8 cellular contexts compared by ENCODE assay signal in genomic region chr4:128286474-128287158, GRCh38. TPM values are rescaled to one million over a fixed set of nuclear protein-coding genes. Genes with fewer than 3 reads are reported as not detected.
A peak's percentile ranks its signal among the peaks of the same experiment; 100 is the strongest.
DNase-seq lines count a peak whose midpoint lies in the region; ATAC-seq and TF ChIP-seq lines count a peak whose summit lies in the region.

No MANE protein-coding gene starts in this region.

- peaks cover 15 to 60% (median 44%) of the 10 kb centered on the region in 6 donors for H3K4me1 ChIP-seq in spleen

- WGBS in spleen, 5 donors = 0 to 2% (median 1%) methylated on average over 14 of the region's 14 CpGs

- H3K27ac Mint-ChIP-seq in activated naive CD8-positive, alpha-beta T cell treated with anti-CD3 and anti-CD28 coated beads, Interleukin-2, amount 10 ng/mL, durations not matched to agents 7 days and 5 days = peak overlapping the region; percentile 82

- TF ChIP-seq CTCF in spleen (IDR thresholded peaks at IDR 0.05 in 8 of 11, conservative IDR thresholded peaks at IDR 0.05 in 3 of 11) = no peak

- peak; percentile 28 for DNase-seq in activated naive CD4-positive, alpha-beta T cell treated with Interleukin-2 at 50 U/mL for 16 hours
- DNase-seq in activated naive CD4-positive, alpha-beta T cell (lab: John Stamatoyannopoulos, UW) = no peak
- DNase-seq in NCI-H748 (lab: John Stamatoyannopoulos, UW; ENCODE audit: unreplicated experiment) = peak; percentile 35
- no peak for DNase-seq in activated naive CD8-positive, alpha-beta T cell treated with anti-CD3 and anti-CD28 coated beads, Interleukin-2, amount 10 ng/mL, durations not matched to agents 7 days and 5 days
- DNase-seq in spleen = no peak
- no peak for DNase-seq in GDM1 (lab: John Stamatoyannopoulos, UW)

- H3K9me3 Mint-ChIP-seq in activated naive CD8-positive, alpha-beta T cell treated with anti-CD3 and anti-CD28 coated beads, Interleukin-2, amount 10 ng/mL, durations not matched to agents 7 days and 5 days = no peaks in the 10 kb centered on the region

- no peak for TF ChIP-seq POLR2A in spleen (IDR thresholded peaks at IDR 0.05)

- peak; percentile 14 for ATAC-seq in HG02642 (IDR thresholded peaks at IDR 0.05; ENCODE audit: poor library complexity, unreplicated experiment)
- no peak for ATAC-seq in activated naive CD8-positive, alpha-beta T cell treated with anti-CD3 and anti-CD28 coated beads, Interleukin-2, amount 10 ng/mL, durations not matched to agents 7 days and 5 days (ENCODE audit: low read depth)

- intact Hi-C loops in spleen (cut with DNase I; ENCODE audit: low total_unique reads) = no loop called here

- peaks cover 21% of the 10 kb centered on the region for H3K36me3 Mint-ChIP-seq in activated naive CD8-positive, alpha-beta T cell treated with anti-CD3 and anti-CD28 coated beads, Interleukin-2, amount 10 ng/mL, durations not matched to agents 7 days and 5 days

- H3K4me1 Mint-ChIP-seq in activated naive CD8-positive, alpha-beta T cell treated with anti-CD3 and anti-CD28 coated beads, Interleukin-2, amount 10 ng/mL, durations not matched to agents 7 days and 5 days = peaks cover 36% of the 10 kb centered on the region

- peak overlapping the region; percentile 89 to 96 (median 92) for H3K27ac ChIP-seq in spleen

- POLR2A ChIA-PET in activated naive CD8-positive, alpha-beta T cell treated with anti-CD3 and anti-CD28 coated beads, Interleukin-2, amount 10 ng/mL, durations not matched to agents 7 days and 5 days (lab: Charles Lee) = interaction anchor here (0.7 to 3.7 kb wide), 7 partner anchors 169 to 807 kb away, joined by 3 to 23 read pairs (median 4); partner anchors contain the start of genes ABHD18, LARP1B, MFSD8 and PLK4

- H3K27me3 Mint-ChIP-seq in activated naive CD8-positive, alpha-beta T cell treated with anti-CD3 and anti-CD28 coated beads, Interleukin-2, amount 10 ng/mL, durations not matched to agents 7 days and 5 days = no peaks in the 10 kb centered on the region

- H3K27me3 ChIP-seq in spleen (replicated peaks in 1 of 7) = no peaks in the 10 kb centered on the region

- H3K4me3 ChIP-seq in iPS-18c (ENCODE audit: insufficient read depth, low read depth, low read length) = peak overlapping the region; percentile 79
- H3K4me3 ChIP-seq in spleen = peak overlapping the region; percentile 78 to 97 (median 90)

- H3K36me3 ChIP-seq in spleen = peaks cover 0 to 11% (median 0%) of the 10 kb centered on the region in 6 donors

- no peaks in the 10 kb centered on the region for H3K9me3 ChIP-seq in iPS-18c (ENCODE audit: control insufficient read depth, insufficient read depth, low read length)
- H3K9me3 ChIP-seq in spleen = no peaks in the 10 kb centered on the region

- peak overlapping the region; percentile 92 for H3K4me3 Mint-ChIP-seq in activated naive CD8-positive, alpha-beta T cell treated with anti-CD3 and anti-CD28 coated beads, Interleukin-2, amount 10 ng/mL, durations not matched to agents 7 days and 5 days

RNA-seq across cellular contexts. Expression of gene PGRMC2, which starts 1.0 kb away (rescaled TPM):
- 10 to 100 TPM; 44.5 to 47.1 TPM for total RNA-seq in activated naive CD8-positive, alpha-beta T cell treated with anti-CD3 and anti-CD28 coated beads, Interleukin-2, amount 10 ng/mL, durations not matched to agents 7 days and 5 days
- total RNA-seq in spleen = 10 to 100 TPM; 22.2 to 46.8 (median 33.9) TPM
- 10 to 100 TPM; 13.8 to 19.5 (median 18.0) TPM for polyA plus RNA-seq in spleen

Comparison
In these comparisons a context has a peak if more than half of its experiments do, and no peak if none do; other contexts are left out.
1. DNase-seq: peak in activated naive CD4-positive, alpha-beta T cell treated with Interleukin-2 at 50 U/mL for 16 hours (single experiment) and NCI-H748 (single experiment); none in activated naive CD4-positive, alpha-beta T cell (0 of 4), activated naive CD8-positive, alpha-beta T cell treated with anti-CD3 and anti-CD28 coated beads, Interleukin-2, amount 10 ng/mL, durations not matched to agents 7 days and 5 days (single experiment), spleen (single experiment) and GDM1 (single experiment).